In genomic region chr13:61423879-61424278, GRCh38 we compare ENCODE assay signal across 29 cellular contexts. TPM values are rescaled to one million over a fixed set of nuclear protein-coding genes. Genes with fewer than 3 reads are reported as not detected.
"Had no signal": no experiment of that assay in that cellular context is flagged by ENCODE, and none has a peak within 500 bp of the region (broad histone marks: within the 10 kb centered on the region; RNA-seq: fewer than 3 reads in every experiment).

No MANE protein-coding gene starts in this region.

- H3K36me3 ChIP-seq: esophagus squamous epithelium, gastroesophageal sphincter had no signal

- ATAC-seq: activated T-cell treated with anti-CD3 and anti-CD28 coated beads, Interleukin-2, amount 50 U/mL, for 4 hours; activated T-helper 17 cell treated with anti-CD3 and anti-CD28 coated beads, Interleukin-2, amount 50 U/mL, for 72 hours; body of pancreas; effector memory CD8-positive, alpha-beta T cell; gastroesophageal sphincter; WTC11 had no signal

- H3K9me3 ChIP-seq: body of pancreas, esophagus squamous epithelium, gastroesophageal sphincter had no signal

- H3K4me3 ChIP-seq: body of pancreas, esophagus squamous epithelium, gastroesophageal sphincter had no signal

- H3K4me1 ChIP-seq: body of pancreas, esophagus squamous epithelium, gastroesophageal sphincter had no signal

- H3K27me3 ChIP-seq: body of pancreas, esophagus squamous epithelium, gastroesophageal sphincter had no signal

- H3K27ac ChIP-seq: body of pancreas, epithelial cell of prostate, esophagus squamous epithelium, gastroesophageal sphincter, VCaP had no signal

- DNase-seq: activated CD4-positive, alpha-beta memory T cell treated with anti-CD3 and anti-CD28 coated beads, Interleukin-2, amount 10 ng/mL, durations not matched to agents 7 days and 5 days; activated CD4-positive, alpha-beta T cell treated with anti-CD3 and anti-CD28 coated beads for 1 hour; activated CD4-positive, alpha-beta T cell treated with anti-CD3 and anti-CD28 coated beads for 4 hours; activated CD4-positive, alpha-beta T cell treated with anti-CD3 and anti-CD28 coated beads, Interleukin-2, amount 10 ng/mL, durations not matched to agents 7 days and 5 days; activated CD4-positive, alpha-beta T cell treated with anti-CD3 and anti-CD28 coated beads, Interleukin-2, amount 50 U/mL, for 4 hours; activated effector memory CD4-positive, alpha-beta T cell treated with Interleukin-2 at 50 U/mL for 16 hours; activated gamma-delta T cell treated with Interleukin-2 at 50 U/mL for 16 hours; activated naive CD4-positive, alpha-beta T cell treated with anti-CD3 and anti-CD28 coated beads, Interleukin-2, amount 50 U/mL, for 16 hours; activated naive CD4-positive, alpha-beta T cell treated with Interleukin-2 at 50 U/mL for 16 hours; activated T-cell treated with anti-CD3 and anti-CD28 coated beads, Interleukin-2, amount 50 U/mL, for 4 hours; amniotic stem cell; anterior cingulate cortex; body of pancreas; cortex of kidney; dermis blood vessel endothelial cell; effector CD4-positive, alpha-beta T cell; effector memory CD8-positive, alpha-beta T cell; esophagus squamous epithelium; foreskin melanocyte; head of caudate nucleus; T-helper 2 cell had no signal

RNA-seq across cellular contexts. Expression of gene PCDH20, which starts 8.2 kb away (rescaled TPM):
- total RNA-seq: activated CD4-positive, alpha-beta memory T cell treated with anti-CD3 and anti-CD28 coated beads, Interleukin-2, amount 10 ng/mL, durations not matched to agents 7 days and 5 days; activated CD4-positive, alpha-beta T cell treated with anti-CD3 and anti-CD28 coated beads, Interleukin-2, amount 10 ng/mL, durations not matched to agents 7 days and 5 days; activated T-cell treated with anti-CD3 and anti-CD28 coated beads, Interleukin-2, amount 50 U/mL, for 4 hours; activated T-helper 17 cell treated with anti-CD3 and anti-CD28 coated beads, Interleukin-2, amount 50 U/mL, for 72 hours; fibroblast of lung; glomerular endothelial cell; T-helper 1 cell treated with Interleukin-12 subunit alpha and Interleukin-12 subunit beta and Interleukin-4 antibody, amounts not matched to agents 30 ng/mL and 1 ng/mL, for 36 hours had no signal
- polyA plus RNA-seq: fibroblast of lung had no signal
